ENCODE assay signal across 8 cellular contexts in genomic region chr15:42495361-42496212, GRCh38. TPM values are rescaled to one million over a fixed set of nuclear protein-coding genes. Genes with fewer than 3 reads are reported as not detected.
DNase-seq lines count a peak whose midpoint lies in the region; ATAC-seq and TF ChIP-seq lines count a peak whose summit lies in the region.

TSS of gene SNAP23 (plus strand) at chr15:42495634. CDS start at chr15:42511847, 16,213 bp downstream.

- no peak for TF ChIP-seq CTCF in Calu3 (IDR thresholded peaks at IDR 0.05; ENCODE audit: unreplicated experiment)

- peak; percentile 70 for ATAC-seq in GM21526 (IDR thresholded peaks at IDR 0.05; ENCODE audit: low FRiP score, unreplicated experiment)

- H3K36me3 Mint-ChIP-seq in Calu3 (ENCODE audit: insufficient read depth, unreplicated experiment) = peaks cover 36% of the 10 kb centered on the region

- CTCF ChIA-PET in Calu3 (lab: Charles Lee) = no interaction called here

- peak; percentile 86 for DNase-seq in Calu3
- DNase-seq in HuH-7.5 (ENCODE audit: low spot score) = peak; percentile 87
- DNase-seq in OCI-M1 (lab: John Stamatoyannopoulos, UW) = peak; percentile 93
- DNase-seq in activated T-cell treated with anti-CD3 and anti-CD28 coated beads for 24 hours (ENCODE audit: low read depth) = peak; percentile 74
- peak; percentile 94 for DNase-seq in epidermal melanocyte (ENCODE audit: insufficient read length, low spot score)
- DNase-seq in middle frontal gyrus (ENCODE audit: extremely low spot score, low spot score) = peak; percentile 88
- peak; percentile 57 to 64 for DNase-seq in stimulated activated CD8-positive, alpha-beta memory T cell treated with anti-CD3 and anti-CD28 coated beads, Interleukin-2, amount 100 ng/mL, for 1 hour (ENCODE audit: low read depth in 2 of 2)

- H3K27me3 Mint-ChIP-seq in Calu3 (ENCODE audit: unreplicated experiment) = no peaks in the 10 kb centered on the region

- intact Hi-C loops in Calu3 (cut with micrococcal nuclease; ENCODE audit: unreplicated experiment) = no loop called here

- peaks cover 13% of the 10 kb centered on the region for H3K4me1 Mint-ChIP-seq in Calu3 (ENCODE audit: low read depth, unreplicated experiment)

- H3K9me3 Mint-ChIP-seq in Calu3 (ENCODE audit: low read depth, unreplicated experiment) = no peaks in the 10 kb centered on the region

- BruUV-seq in Calu3 (replicated peaks; lab: Mats Ljungman, UMichigan) = TSS peak; percentile 54

- peak within 1 kb of the TSS; percentile 63 for H3K27ac Mint-ChIP-seq in Calu3 (ENCODE audit: unreplicated experiment)

- H3K4me3 Mint-ChIP-seq in Calu3 (ENCODE audit: low read depth, unreplicated experiment) = peak within 1 kb of the TSS; percentile 90

RNA-seq across cellular contexts. Expression of gene SNAP23, which starts in this region (rescaled TPM):
- 53.7 and 54.8 TPM in 2 replicates for total RNA-seq in Calu3 (2022)

Comparison
In these comparisons a context has a peak if more than half of its experiments do, and no peak if none do; other contexts are left out.
1. Peak in every context shown above with its lines: DNase-seq and ATAC-seq.